Comparison of ENCODE assay signal across 17 cellular contexts in the genomic region with DNA sequence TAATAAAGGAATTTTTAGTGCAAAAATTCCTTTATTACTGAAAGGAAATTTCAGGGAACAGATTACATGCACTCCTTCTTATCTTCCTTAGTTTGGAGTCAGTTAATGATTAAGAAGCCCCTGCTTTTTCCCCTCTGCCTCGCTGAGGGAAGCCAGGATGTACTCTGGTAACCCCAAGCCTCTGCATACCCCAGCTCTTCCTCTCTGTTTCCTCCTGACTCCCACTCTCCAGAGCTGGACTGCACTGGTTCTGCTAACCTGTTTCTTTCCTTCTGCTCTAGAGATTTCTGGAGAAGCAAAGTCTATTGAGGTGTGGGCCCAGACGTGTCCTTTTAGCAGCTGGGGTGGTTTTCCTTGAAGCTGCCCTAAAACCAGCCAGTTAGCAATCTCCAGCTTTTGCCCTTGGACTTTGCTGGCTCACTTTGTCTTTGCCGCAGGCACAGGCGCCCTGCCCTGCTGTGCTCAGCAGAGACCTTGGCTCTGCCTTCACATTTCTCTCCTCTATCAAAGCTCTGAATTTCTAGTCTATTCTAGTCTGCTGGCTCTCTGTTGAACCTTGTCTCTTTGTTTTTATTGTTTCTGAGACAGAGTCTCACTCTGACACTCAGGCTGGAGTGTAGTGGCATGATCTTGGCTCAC.
DNase-seq lines count a peak whose midpoint lies in the region; ATAC-seq and TF ChIP-seq lines count a peak whose summit lies in the region.
"Had no signal": no experiment of that assay in that cellular context is flagged by ENCODE, and none has a peak within 500 bp of the region (broad histone marks: within the 10 kb centered on the region; RNA-seq: fewer than 3 reads in every experiment).

No MANE protein-coding gene starts in this region.

- peaks cover 19% of the 10 kb centered on the region for H3K4me1 Mint-ChIP-seq in endodermal cell
- no peaks in the 10 kb centered on the region for H3K4me1 Mint-ChIP-seq in CD4-positive, alpha-beta T cell (ENCODE audit: low read depth)

- no peak overlapping the region for H3K4me3 Mint-ChIP-seq in endodermal cell
- no peak overlapping the region for H3K4me3 Mint-ChIP-seq in CD4-positive, alpha-beta T cell
- H3K4me3 Mint-ChIP-seq: stimulated activated naive CD8-positive, alpha-beta T cell treated with anti-CD3 and anti-CD28 coated beads, Interleukin-15, Interleukin-2, amounts not matched to agents 100 ng/mL and 50 ng/mL, for 24 hours had no signal

- H3K27ac ChIP-seq in Peyer's patch (peak overlapping the region in 3 of 4 donors; percentile 49 to 73 (median 67)), endodermal cell (ENCODE audit: low read depth, low read length) (no peak overlapping the region), trophoblast cell (ENCODE audit: low read depth, low read length) (no peak overlapping the region)
- no peak overlapping the region for H3K27ac ChIP-seq in CD4-positive, alpha-beta T cell (ENCODE audit: low read depth, low read length)
- H3K27ac ChIP-seq: RWPE1 had no signal

- H3K9ac ChIP-seq in endodermal cell (ENCODE audit: extremely low read depth, low read length, poor library complexity, severe bottlenecking) (no peak overlapping the region), trophoblast cell (ENCODE audit: low read length) (no peak overlapping the region)

- peak overlapping the region; percentile 63 for H2BK12ac ChIP-seq in trophoblast cell (ENCODE audit: low read length)

- POLR2A ChIA-PET in CD4-positive, alpha-beta T cell (lab: Charles Lee), result no interaction called here

- no peak overlapping the region for H3K27ac Mint-ChIP-seq in endodermal cell
- no peak overlapping the region for H3K27ac Mint-ChIP-seq in CD4-positive, alpha-beta T cell
- H3K27ac Mint-ChIP-seq: stimulated activated naive CD8-positive, alpha-beta T cell treated with anti-CD3 and anti-CD28 coated beads, Interleukin-15, Interleukin-2, amounts not matched to agents 100 ng/mL and 50 ng/mL, for 24 hours had no signal

- H3K27me3 ChIP-seq in Peyer's patch, result no peaks in the 10 kb centered on the region
- H3K27me3 ChIP-seq in endodermal cell (ENCODE audit: control insufficient read depth, insufficient read depth, low read length, poor library complexity, severe bottlenecking), result no peaks in the 10 kb centered on the region
- H3K27me3 ChIP-seq in trophoblast cell (ENCODE audit: insufficient read depth, low read length), result no peaks in the 10 kb centered on the region
- no peaks in the 10 kb centered on the region for H3K27me3 ChIP-seq in CD4-positive, alpha-beta T cell (ENCODE audit: control insufficient read depth, insufficient read depth, low read length)
- H3K27me3 ChIP-seq: dorsolateral prefrontal cortex had no signal

- CTCF ChIA-PET in CD4-positive, alpha-beta T cell (lab: Charles Lee), result no interaction called here

- no peak overlapping the region for H3K18ac ChIP-seq in trophoblast cell (ENCODE audit: low read length)

- H2BK120ac ChIP-seq in trophoblast cell (ENCODE audit: insufficient read depth, low read length, poor library complexity), result peak overlapping the region; percentile 58

- no peak overlapping the region for H2AK5ac ChIP-seq in trophoblast cell (ENCODE audit: low read length)

- 88 to 89% methylated on average over 3 to 4 of the region's 4 CpGs for WGBS in endodermal cell (ENCODE audit: insufficient coverage in 1 of 2, insufficient read length in 1 of 2), 2 experiments
- WGBS in trophoblast cell (ENCODE audit: extremely low coverage, insufficient coverage, insufficient read length), result no CpG with 5 or more reads among the region's 4 CpGs

- no peaks in the 10 kb centered on the region for H3K27me3 Mint-ChIP-seq in endodermal cell (ENCODE audit: insufficient read depth)
- no peaks in the 10 kb centered on the region for H3K27me3 Mint-ChIP-seq in CD4-positive, alpha-beta T cell
- H3K27me3 Mint-ChIP-seq: stimulated activated naive CD8-positive, alpha-beta T cell treated with anti-CD3 and anti-CD28 coated beads, Interleukin-15, Interleukin-2, amounts not matched to agents 100 ng/mL and 50 ng/mL, for 24 hours had no signal

- H2BK5ac ChIP-seq in trophoblast cell (ENCODE audit: low read depth, low read length, poor library complexity), result no peak overlapping the region

- no peaks in the 10 kb centered on the region for H3K9me3 ChIP-seq in Peyer's patch
- H3K9me3 ChIP-seq in endodermal cell (ENCODE audit: control insufficient read depth, low read length), result no peaks in the 10 kb centered on the region
- H3K9me3 ChIP-seq in trophoblast cell (ENCODE audit: insufficient read depth, low read depth, low read length), result no peaks in the 10 kb centered on the region
- no peaks in the 10 kb centered on the region for H3K9me3 ChIP-seq in CD4-positive, alpha-beta T cell (ENCODE audit: control insufficient read depth, low read length)

- H3K23ac ChIP-seq in trophoblast cell (ENCODE audit: low read length), result no peak overlapping the region

- H3K4me1 ChIP-seq in Peyer's patch (peaks cover 0 to 10% (median 1%) of the 10 kb centered on the region in 4 donors), endodermal cell (ENCODE audit: control insufficient read depth, insufficient read depth, low read length) (no peaks in the 10 kb centered on the region), trophoblast cell (ENCODE audit: control insufficient read depth in 1 of 2, insufficient read depth in 2 of 2, low read length in 2 of 2) (peaks cover 0 to 2% of the 10 kb centered on the region in 2 experiments)

- no peak overlapping the region for H3K4ac ChIP-seq in trophoblast cell (ENCODE audit: low read depth, low read length)

- H3K36me3 Mint-ChIP-seq in endodermal cell (ENCODE audit: low read depth), result no peaks in the 10 kb centered on the region
- H3K36me3 Mint-ChIP-seq in CD4-positive, alpha-beta T cell (ENCODE audit: low read depth), result no peaks in the 10 kb centered on the region

- H3K9me3 Mint-ChIP-seq in endodermal cell, result no peaks in the 10 kb centered on the region
- no peaks in the 10 kb centered on the region for H3K9me3 Mint-ChIP-seq in CD4-positive, alpha-beta T cell
- H3K9me3 Mint-ChIP-seq: stimulated activated naive CD8-positive, alpha-beta T cell treated with anti-CD3 and anti-CD28 coated beads, Interleukin-15, Interleukin-2, amounts not matched to agents 100 ng/mL and 50 ng/mL, for 24 hours had no signal

- peaks cover under 1% of the 10 kb centered on the region for H3K79me1 ChIP-seq in trophoblast cell (ENCODE audit: low read length)

- no peak overlapping the region for H4K12ac ChIP-seq in trophoblast cell (ENCODE audit: low read depth, low read length)

- no peak overlapping the region for H3K4me2 ChIP-seq in trophoblast cell (ENCODE audit: low read length)

- TF ChIP-seq POLR2A in Peyer's patch (IDR thresholded peaks at IDR 0.05), result no peak

- no peak overlapping the region for H3K14ac ChIP-seq in trophoblast cell (ENCODE audit: low read length)

- H2AFZ ChIP-seq in trophoblast cell (ENCODE audit: insufficient read depth, low read length, poor library complexity), result no peak overlapping the region

- ATAC-seq in left colon, result peak; percentile 95
- ATAC-seq in CD4-positive, alpha-beta T cell (ENCODE audit: poor library complexity), result no peak

- no peaks in the 10 kb centered on the region for H3K79me2 ChIP-seq in trophoblast cell (ENCODE audit: control insufficient read depth, insufficient read depth, low read length, poor library complexity)

- peak in 2 of 3 donors; percentile 75 to 78 for DNase-seq in Peyer's patch
- DNase-seq in endodermal cell, result peak; percentile 38
- DNase-seq in left colon, result peak; percentile 50 to 60
- DNase-seq in trophoblast cell, result no peak
- no peak for DNase-seq in HuH-7 (ENCODE audit: low spot score)
- no peak for DNase-seq in NCI-H2107 treated with DMSO at 0.1 percent for 48 hours (lab: John Stamatoyannopoulos, UW; ENCODE audit: unreplicated experiment)
- DNase-seq in activated CD4-positive, alpha-beta T cell treated with anti-CD3 and anti-CD28 coated beads for 1 hour, result no peak
- no peak for DNase-seq in CD4-positive, alpha-beta T cell
- DNase-seq: activated CD8-positive, alpha-beta memory T cell treated with anti-CD3 and anti-CD28 coated beads for 24 hours; activated gamma-delta T cell; dorsolateral prefrontal cortex; EL; IMR-90; MV-4-11; stimulated activated CD4-positive, alpha-beta T cell treated with anti-CD3 and anti-CD28 coated beads, Interleukin-15, amount 100 ng/mL, for 24 hours had no signal

- no peak overlapping the region for H3K4me3 ChIP-seq in Peyer's patch
- no peak overlapping the region for H3K4me3 ChIP-seq in endodermal cell (ENCODE audit: low read length)
- H3K4me3 ChIP-seq in trophoblast cell (ENCODE audit: low read depth, low read length), result no peak overlapping the region
- H3K4me3 ChIP-seq: dorsolateral prefrontal cortex had no signal

- no peaks in the 10 kb centered on the region for H3K36me3 ChIP-seq in Peyer's patch
- H3K36me3 ChIP-seq in endodermal cell (ENCODE audit: control insufficient read depth, insufficient read depth, low read length), result no peaks in the 10 kb centered on the region
- H3K36me3 ChIP-seq in trophoblast cell (ENCODE audit: control insufficient read depth in 1 of 2, insufficient read depth in 2 of 2, low read length in 2 of 2), result no peaks in the 10 kb centered on the region

- H4K8ac ChIP-seq in trophoblast cell (ENCODE audit: low read depth, low read length), result no peak overlapping the region

- intact Hi-C loops in left colon (cut with DNase I, micrococcal nuclease), result no loop called here
- intact Hi-C loops in CD4-positive, alpha-beta T cell (cut with DNase I, micrococcal nuclease), result no loop called here

- peak overlapping the region; percentile 42 for H4K91ac ChIP-seq in trophoblast cell (ENCODE audit: low read depth, low read length)

- TF ChIP-seq CTCF in Peyer's patch (IDR thresholded peaks at IDR 0.05), result no peak
- no peak for TF ChIP-seq CTCF in endodermal cell (conservative IDR thresholded peaks at IDR 0.05)
- TF ChIP-seq CTCF in CD4-positive, alpha-beta T cell (IDR thresholded peaks at IDR 0.05), result no peak

Comparison
In these comparisons a context has a peak if more than half of its experiments do, and no peak if none do; other contexts are left out.
1. DNase-seq: peak in Peyer's patch (2 of 3), endodermal cell (single experiment) and left colon (2 of 2); none in trophoblast cell (0 of 2), HuH-7 (single experiment), NCI-H2107 treated with DMSO at 0.1 percent for 48 hours (single experiment), activated CD4-positive, alpha-beta T cell treated with anti-CD3 and anti-CD28 coated beads for 1 hour (single experiment) and CD4-positive, alpha-beta T cell (0 of 10).
2. H3K27ac ChIP-seq: peak in Peyer's patch (3 of 4); none in endodermal cell (single experiment), trophoblast cell (single experiment) and CD4-positive, alpha-beta T cell (single experiment).